ENCODE assay signal across 29 cellular contexts in the genomic region with DNA sequence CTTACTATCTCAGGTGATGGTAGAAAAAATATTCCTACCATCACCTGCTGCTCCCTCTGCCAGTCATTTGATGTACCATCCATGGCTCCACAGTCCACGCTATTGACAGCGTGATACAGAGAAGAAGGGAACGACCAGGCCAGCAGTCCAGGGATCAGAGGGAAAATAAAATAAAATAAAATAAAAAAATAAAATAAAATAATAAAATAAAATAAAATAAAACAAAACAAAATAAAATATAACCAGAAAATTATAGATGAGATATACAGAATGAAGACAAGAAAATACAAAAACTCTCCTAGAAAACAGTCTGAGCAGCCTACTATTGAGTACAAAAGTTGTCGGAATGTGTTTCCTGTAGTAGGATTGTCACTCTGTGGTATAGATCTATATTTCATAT.
"Had no signal": no experiment of that assay in that cellular context is flagged by ENCODE, and none has a peak within 500 bp of the region (broad histone marks: within the 10 kb centered on the region; RNA-seq: fewer than 3 reads in every experiment).

No MANE protein-coding gene starts in this region.

- DNase-seq: stimulated activated CD4-positive, alpha-beta T cell treated with anti-CD3 and anti-CD28 coated beads, Interleukin-2, amount 100 ng/mL, for 48 hours; stimulated activated CD4-positive, alpha-beta T cell treated with anti-CD3 and anti-CD28 coated beads, Interleukin-4, amount 100 ng/mL, for 1 hour; stimulated activated CD4-positive, alpha-beta T cell treated with anti-CD3 and anti-CD28 coated beads, Interleukin-4, amount 100 ng/mL, for 24 hours; stimulated activated CD4-positive, alpha-beta T cell treated with anti-CD3 and anti-CD28 coated beads, Interleukin-4, amount 100 ng/mL, for 4 hours; stimulated activated CD8-positive, alpha-beta memory T cell treated with anti-CD3 and anti-CD28 coated beads, Interleukin-4, amount 100 ng/mL, for 48 hours; stimulated activated naive B cell treated with anti-CD40 and anti-IgM and Interleukin-4, amounts not matched to agents 10 μg/mL and 1 μg/mL and 100 μg/mL, for 72 hours; stimulated activated naive CD4-positive, alpha-beta T cell; stimulated activated naive CD4-positive, alpha-beta T cell treated with Interleukin-2 at 50 U/mL for 16 hours; stimulated activated naive CD8-positive, alpha-beta T cell treated with anti-CD3 and anti-CD28 coated beads, Interleukin-15, amount 100 ng/mL, for 72 hours; stimulated activated naive CD8-positive, alpha-beta T cell treated with anti-CD3 and anti-CD28 coated beads, Interleukin-15, Interleukin-2, amounts not matched to agents 100 U/mL and 50 U/mL, for 24 hours; stomach; substantia nigra; testis; thyroid gland; tibial artery; transverse colon; trophoblast cell; upper lobe of left lung; upper lobe of right lung; uterus had no signal

- H3K36me3 ChIP-seq: stomach, suprapubic skin, thoracic aorta, thyroid gland, tibial artery, tibial nerve, transverse colon, upper lobe of left lung, upper lobe of right lung, uterus, vagina had no signal

- H3K4me1 Mint-ChIP-seq: stimulated activated effector memory CD8-positive, alpha-beta T cell treated with anti-CD3 and anti-CD28 coated beads, Interleukin-12 subunit alpha, Interleukin-12 subunit beta, amount 100 ng/mL, for 72 hours; stimulated activated memory B cell treated with anti-CD40 and anti-IgM and Interleukin-4, amounts not matched to agents 10 μg/mL and 1 μg/mL and 100 μg/mL, for 72 hours; stimulated activated naive B cell treated with anti-CD40 and anti-IgM and Interleukin-4, amounts not matched to agents 10 μg/mL and 1 μg/mL and 100 μg/mL, for 72 hours; stimulated activated naive CD8-positive, alpha-beta T cell treated with anti-CD3 and anti-CD28 coated beads, Interleukin-15, amount 100 ng/mL, for 72 hours had no signal

- H3K9me3 ChIP-seq: stomach, suprapubic skin, testis, thoracic aorta, thyroid gland, tibial artery, tibial nerve, transverse colon, upper lobe of left lung, upper lobe of right lung, uterus, vagina had no signal

- H3K4me3 ChIP-seq: stomach, suprapubic skin, testis, thoracic aorta, thyroid gland, tibial artery, tibial nerve, transverse colon, upper lobe of left lung, upper lobe of right lung, uterus, vagina had no signal

- ATAC-seq: stimulated activated effector memory CD8-positive, alpha-beta T cell treated with anti-CD3 and anti-CD28 coated beads, Interleukin-12 subunit alpha, Interleukin-12 subunit beta, amount 100 ng/mL, for 72 hours; stimulated activated memory B cell treated with anti-CD40 and anti-IgM and Interleukin-4, amounts not matched to agents 10 μg/mL and 1 μg/mL and 100 μg/mL, for 72 hours; stimulated activated naive B cell treated with anti-CD40 and anti-IgM and Interleukin-4, amounts not matched to agents 10 μg/mL and 1 μg/mL and 100 μg/mL, for 72 hours; stimulated activated naive CD8-positive, alpha-beta T cell treated with anti-CD3 and anti-CD28 coated beads, Interleukin-15, amount 100 ng/mL, for 72 hours; stimulated activated naive CD8-positive, alpha-beta T cell treated with anti-CD3 and anti-CD28 coated beads, Interleukin-15, Interleukin-2, amounts not matched to agents 100 U/mL and 50 U/mL, for 24 hours; upper lobe of right lung had no signal

- H3K9me3 Mint-ChIP-seq: stimulated activated effector memory CD8-positive, alpha-beta T cell treated with anti-CD3 and anti-CD28 coated beads, Interleukin-12 subunit alpha, Interleukin-12 subunit beta, amount 100 ng/mL, for 72 hours; stimulated activated memory B cell treated with anti-CD40 and anti-IgM and Interleukin-4, amounts not matched to agents 10 μg/mL and 1 μg/mL and 100 μg/mL, for 72 hours; stimulated activated naive B cell treated with anti-CD40 and anti-IgM and Interleukin-4, amounts not matched to agents 10 μg/mL and 1 μg/mL and 100 μg/mL, for 72 hours; stimulated activated naive CD8-positive, alpha-beta T cell treated with anti-CD3 and anti-CD28 coated beads, Interleukin-15, amount 100 ng/mL, for 72 hours; type B pancreatic cell had no signal

- H3K4me3 Mint-ChIP-seq: stimulated activated effector memory CD8-positive, alpha-beta T cell treated with anti-CD3 and anti-CD28 coated beads, Interleukin-12 subunit alpha, Interleukin-12 subunit beta, amount 100 ng/mL, for 72 hours; stimulated activated memory B cell treated with anti-CD40 and anti-IgM and Interleukin-4, amounts not matched to agents 10 μg/mL and 1 μg/mL and 100 μg/mL, for 72 hours; stimulated activated naive B cell treated with anti-CD40 and anti-IgM and Interleukin-4, amounts not matched to agents 10 μg/mL and 1 μg/mL and 100 μg/mL, for 72 hours; stimulated activated naive CD8-positive, alpha-beta T cell treated with anti-CD3 and anti-CD28 coated beads, Interleukin-15, amount 100 ng/mL, for 72 hours; stimulated activated naive CD8-positive, alpha-beta T cell treated with anti-CD3 and anti-CD28 coated beads, Interleukin-15, Interleukin-2, amounts not matched to agents 100 ng/mL and 50 ng/mL, for 24 hours; type B pancreatic cell had no signal

- H3K27me3 Mint-ChIP-seq: stimulated activated memory B cell treated with anti-CD40 and anti-IgM and Interleukin-4, amounts not matched to agents 10 μg/mL and 1 μg/mL and 100 μg/mL, for 72 hours; stimulated activated naive B cell treated with anti-CD40 and anti-IgM and Interleukin-4, amounts not matched to agents 10 μg/mL and 1 μg/mL and 100 μg/mL, for 72 hours; stimulated activated naive CD8-positive, alpha-beta T cell treated with anti-CD3 and anti-CD28 coated beads, Interleukin-15, amount 100 ng/mL, for 72 hours; stimulated activated naive CD8-positive, alpha-beta T cell treated with anti-CD3 and anti-CD28 coated beads, Interleukin-15, Interleukin-2, amounts not matched to agents 100 ng/mL and 50 ng/mL, for 24 hours; type B pancreatic cell had no signal

- H3K27ac ChIP-seq: stomach, suprapubic skin, testis, thoracic aorta, thyroid gland, tibial artery, tibial nerve, transverse colon, upper lobe of left lung, upper lobe of right lung, uterus, vagina had no signal

- H3K36me3 Mint-ChIP-seq: stimulated activated effector memory CD8-positive, alpha-beta T cell treated with anti-CD3 and anti-CD28 coated beads, Interleukin-12 subunit alpha, Interleukin-12 subunit beta, amount 100 ng/mL, for 72 hours; stimulated activated memory B cell treated with anti-CD40 and anti-IgM and Interleukin-4, amounts not matched to agents 10 μg/mL and 1 μg/mL and 100 μg/mL, for 72 hours; stimulated activated naive B cell treated with anti-CD40 and anti-IgM and Interleukin-4, amounts not matched to agents 10 μg/mL and 1 μg/mL and 100 μg/mL, for 72 hours; type B pancreatic cell had no signal

- H3K27ac Mint-ChIP-seq: stimulated activated effector memory CD8-positive, alpha-beta T cell treated with anti-CD3 and anti-CD28 coated beads, Interleukin-12 subunit alpha, Interleukin-12 subunit beta, amount 100 ng/mL, for 72 hours; stimulated activated memory B cell treated with anti-CD40 and anti-IgM and Interleukin-4, amounts not matched to agents 10 μg/mL and 1 μg/mL and 100 μg/mL, for 72 hours; stimulated activated naive B cell treated with anti-CD40 and anti-IgM and Interleukin-4, amounts not matched to agents 10 μg/mL and 1 μg/mL and 100 μg/mL, for 72 hours; stimulated activated naive CD8-positive, alpha-beta T cell treated with anti-CD3 and anti-CD28 coated beads, Interleukin-15, amount 100 ng/mL, for 72 hours; stimulated activated naive CD8-positive, alpha-beta T cell treated with anti-CD3 and anti-CD28 coated beads, Interleukin-15, Interleukin-2, amounts not matched to agents 100 ng/mL and 50 ng/mL, for 24 hours; type B pancreatic cell had no signal

- H3K4me1 ChIP-seq: stomach, suprapubic skin, testis, thyroid gland, tibial artery, tibial nerve, transverse colon, upper lobe of left lung, upper lobe of right lung, uterus, vagina had no signal

- H3K27me3 ChIP-seq: stomach, suprapubic skin, testis, thyroid gland, tibial artery, tibial nerve, transverse colon, upper lobe of left lung, upper lobe of right lung, uterus, vagina had no signal

- FAIRE-seq: urothelium cell line had no signal
